ENCODE assay signal across 24 cellular contexts in genomic region chr16:2229091-2229490, GRCh38.
"Had no signal": no experiment of that assay in that cellular context is flagged by ENCODE, and none has a peak within 500 bp of the region (broad histone marks: within the 10 kb centered on the region; RNA-seq: fewer than 3 reads in every experiment).

No MANE protein-coding gene starts in this region.

- H3K9me3 ChIP-seq: heart right ventricle, left ventricle myocardium inferior, ovary, right atrium auricular region, sigmoid colon, transverse colon, upper lobe of right lung had no signal

- H3K27me3 ChIP-seq: heart right ventricle, hepatocyte, neural progenitor cell, ovary, right atrium auricular region, transverse colon, upper lobe of right lung had no signal

- H3K36me3 ChIP-seq: neural progenitor cell, ovary had no signal

- H3K27ac ChIP-seq: heart right ventricle, hepatocyte, left ventricle myocardium inferior, neural progenitor cell, ovary, right atrium auricular region, sigmoid colon, transverse colon, upper lobe of right lung had no signal

- H3K4me3 ChIP-seq: heart right ventricle, hepatocyte, left ventricle myocardium inferior, lung, neural progenitor cell, ovary, right atrium auricular region, sigmoid colon, transverse colon, upper lobe of right lung had no signal

- DNase-seq: heart right ventricle; islet precursor cell; left ventricle myocardium inferior; mesendoderm; naive B cell; natural killer cell; nephron progenitor cell; ovary; sigmoid colon; small intestine; stimulated activated CD4-positive, alpha-beta T cell treated with anti-CD3 and anti-CD28 coated beads, Interleukin-1b, Interleukin-23, amount 100 ng/mL, for 48 hours; stimulated activated CD4-positive, alpha-beta T cell treated with anti-CD3 and anti-CD28 coated beads, Interleukin-2, amount 100 ng/mL, for 48 hours; stimulated activated CD4-positive, alpha-beta T cell treated with anti-CD3 and anti-CD28 coated beads, Interleukin-4, amount 100 ng/mL, for 4 hours; stimulated activated CD8-positive, alpha-beta memory T cell treated with anti-CD3 and anti-CD28 coated beads, Interleukin-4, amount 100 ng/mL, for 48 hours; stimulated activated naive CD4-positive, alpha-beta T cell treated with Interleukin-2 at 50 U/mL for 16 hours; stimulated activated naive CD8-positive, alpha-beta T cell treated with anti-CD3 and anti-CD28 coated beads, Interleukin-15, amount 100 ng/mL, for 72 hours; substantia nigra; transverse colon; upper lobe of right lung had no signal

- ATAC-seq: heart right ventricle; natural killer cell; stimulated activated memory B cell treated with anti-CD40 and anti-IgM and Interleukin-4, amounts not matched to agents 10 μg/mL and 1 μg/mL and 100 μg/mL, for 72 hours; stimulated activated naive CD8-positive, alpha-beta T cell treated with anti-CD3 and anti-CD28 coated beads, Interleukin-15, amount 100 ng/mL, for 72 hours; upper lobe of right lung had no signal
